In the genomic region with DNA sequence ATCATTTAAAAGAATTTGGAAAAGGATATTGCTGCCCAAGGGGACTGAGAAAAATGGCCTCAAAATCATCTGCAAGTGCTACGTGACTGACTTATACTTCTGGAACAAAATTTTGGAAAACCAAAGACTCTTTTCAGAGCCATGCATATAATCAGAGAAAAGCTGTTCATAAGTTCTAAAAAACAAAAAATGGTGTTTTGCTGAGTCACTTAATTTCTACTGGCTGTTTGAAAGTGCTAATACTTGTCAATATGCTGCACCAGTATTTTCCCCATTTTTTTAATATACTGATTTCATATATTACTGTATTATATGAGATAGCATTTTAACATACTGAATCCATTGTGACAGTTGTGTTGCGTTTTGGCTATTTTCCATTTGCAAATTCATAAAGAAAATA, we compare ENCODE assay signal across 38 cellular contexts.
"Had no signal": no experiment of that assay in that cellular context is flagged by ENCODE, and none has a peak within 500 bp of the region (broad histone marks: within the 10 kb centered on the region; RNA-seq: fewer than 3 reads in every experiment).

No MANE protein-coding gene starts in this region.

- H3K27me3 ChIP-seq: cardiac muscle cell had no signal

- DNase-seq: activated B cell treated with CpG ODN at 0.5 μM for 24 hours; activated CD4-positive, alpha-beta memory T cell treated with anti-CD3 and anti-CD28 coated beads for 36 hours; activated CD4-positive, alpha-beta T cell treated with anti-CD3 and anti-CD28 coated beads for 4 hours; activated CD4-positive, alpha-beta T cell treated with anti-CD3 and anti-CD28 coated beads, Interleukin-2, amount 10 ng/mL, durations not matched to agents 24 days and 14 days; activated CD4-positive, alpha-beta T cell treated with anti-CD3 and anti-CD28 coated beads, Interleukin-2, amount 50 U/mL, for 1 hour; activated CD4-positive, alpha-beta T cell treated with anti-CD3 and anti-CD28 coated beads, Interleukin-2, amount 50 U/mL, for 4 hours; activated CD4-positive, CD25-positive, alpha-beta regulatory T cell treated with anti-CD3 and anti-CD28 coated beads, Interleukin-2, amount 50 U/mL, for 72 hours; activated CD8-positive, alpha-beta memory T cell treated with anti-CD3 and anti-CD28 coated beads, Interleukin-2, amount 50 U/mL, for 4 hours; activated CD8-positive, alpha-beta T cell treated with anti-CD3 and anti-CD28 coated beads for 36 hours; activated effector memory CD4-positive, alpha-beta T cell treated with anti-CD3 and anti-CD28 coated beads, Interleukin-2, amount 50 U/mL, for 16 hours; activated gamma-delta T cell treated with Interleukin-2 at 50 U/mL for 16 hours; activated naive CD4-positive, alpha-beta T cell; activated naive CD4-positive, alpha-beta T cell treated with anti-CD3 and anti-CD28 coated beads for 36 hours; activated naive CD4-positive, alpha-beta T cell treated with anti-CD3 and anti-CD28 coated beads, Interleukin-2, amount 50 U/mL, for 16 hours; activated naive CD8-positive, alpha-beta T cell treated with anti-CD3 and anti-CD28 coated beads for 36 hours; activated T-cell treated with anti-CD3 and anti-CD28 coated beads for 4 hours; activated T-cell treated with anti-CD3 and anti-CD28 coated beads, Interleukin-2, amount 50 U/mL, for 1 hour; activated T-cell treated with anti-CD3 and anti-CD28 coated beads, Interleukin-2, amount 50 U/mL, for 4 hours; activated T-cell treated with anti-CD3 and anti-CD28 coated beads, Interleukin-2, amount 50 U/mL, for 72 hours; adrenal gland; amniotic stem cell; aorta; caudate nucleus; cerebellar nuclear complex; T-helper 1 cell; T-helper 2 cell; T-helper 9 cell had no signal

- H3K9me3 ChIP-seq: adrenal gland had no signal

- ATAC-seq: activated CD8-positive, alpha-beta T cell treated with anti-CD3 and anti-CD28 coated beads for 36 hours; activated naive CD4-positive, alpha-beta T cell treated with anti-CD3 and anti-CD28 coated beads, Interleukin-2, amount 50 U/mL, for 72 hours; activated T-cell treated with anti-CD3 and anti-CD28 coated beads, Interleukin-2, amount 50 U/mL, for 4 hours; activated T-cell treated with anti-CD3 and anti-CD28 coated beads, Interleukin-2, amount 50 U/mL, for 72 hours; activated T-helper 17 cell treated with anti-CD3 and anti-CD28 coated beads, Interleukin-2, amount 50 U/mL, for 72 hours had no signal

- H3K36me3 Mint-ChIP-seq: activated CD4-positive, alpha-beta memory T cell treated with anti-CD3 and anti-CD28 coated beads for 36 hours; activated naive CD4-positive, alpha-beta T cell treated with anti-CD3 and anti-CD28 coated beads, Interleukin-2, amount 50 U/mL, for 72 hours; activated naive CD8-positive, alpha-beta T cell treated with anti-CD3 and anti-CD28 coated beads for 36 hours; brain had no signal

- H3K27ac Mint-ChIP-seq: activated B cell treated with CpG ODN at 0.5 μM for 24 hours; activated CD4-positive, alpha-beta memory T cell treated with anti-CD3 and anti-CD28 coated beads for 36 hours; activated CD4-positive, alpha-beta T cell treated with anti-CD3 and anti-CD28 coated beads, Interleukin-2, amount 10 ng/mL, durations not matched to agents 24 days and 14 days; activated CD8-positive, alpha-beta T cell treated with anti-CD3 and anti-CD28 coated beads for 36 hours; activated naive CD4-positive, alpha-beta T cell treated with anti-CD3 and anti-CD28 coated beads for 36 hours; activated naive CD4-positive, alpha-beta T cell treated with anti-CD3 and anti-CD28 coated beads, Interleukin-2, amount 50 U/mL, for 72 hours; activated naive CD8-positive, alpha-beta T cell treated with anti-CD3 and anti-CD28 coated beads for 36 hours; activated T-cell treated with anti-CD3 and anti-CD28 coated beads, Interleukin-2, amount 50 U/mL, for 72 hours; activated T-helper 1 cell treated with anti-CD3 and anti-CD28 coated beads, Interleukin-12 subunit alpha, Interleukin-12 subunit beta, Interleukin-2, Interleukin-4 antibody, amounts not matched to agents 30 ng/mL and 10 ng/mL and 1 ng/mL, durations not matched to agents 14 hours and 24 hours and 36 hours; activated T-helper 17 cell treated with anti-CD3 and anti-CD28 coated beads, Interleukin-2, amount 50 U/mL, for 72 hours; brain; T-helper 1 cell treated with Interleukin-12 subunit alpha and Interleukin-12 subunit beta and Interleukin-4 antibody, amounts not matched to agents 30 μg/mL and 1 μg/mL, for 36 hours; T-helper 2 cell treated with Interferon-gamma antibody and Interleukin-4, amounts not matched to agents 5 μg/mL and 100 μg/mL, for 36 hours had no signal

- H3K4me3 ChIP-seq: adrenal gland, cardiac muscle cell had no signal

- H3K4me1 ChIP-seq: adrenal gland had no signal

- FAIRE-seq: bronchial epithelial cell, TTC549 had no signal

- H3K4me1 Mint-ChIP-seq: activated B cell treated with CpG ODN at 0.5 μM for 24 hours; activated CD4-positive, alpha-beta T cell treated with anti-CD3 and anti-CD28 coated beads, Interleukin-2, amount 10 ng/mL, durations not matched to agents 24 days and 14 days; activated naive CD8-positive, alpha-beta T cell treated with anti-CD3 and anti-CD28 coated beads for 36 hours; activated T-helper 17 cell treated with anti-CD3 and anti-CD28 coated beads, Interleukin-2, amount 50 U/mL, for 72 hours; brain; central memory CD8-positive, alpha-beta T cell had no signal

- H3K27ac ChIP-seq: adrenal gland, cardiac muscle cell, VCaP had no signal

- H3K9me3 Mint-ChIP-seq: activated B cell treated with CpG ODN at 0.5 μM for 24 hours; activated CD4-positive, alpha-beta memory T cell treated with anti-CD3 and anti-CD28 coated beads for 36 hours; activated CD4-positive, alpha-beta T cell treated with anti-CD3 and anti-CD28 coated beads, Interleukin-2, amount 10 ng/mL, durations not matched to agents 24 days and 14 days; activated CD8-positive, alpha-beta T cell treated with anti-CD3 and anti-CD28 coated beads for 36 hours; activated naive CD4-positive, alpha-beta T cell treated with anti-CD3 and anti-CD28 coated beads for 36 hours; activated naive CD4-positive, alpha-beta T cell treated with anti-CD3 and anti-CD28 coated beads, Interleukin-2, amount 50 U/mL, for 72 hours; activated T-cell treated with anti-CD3 and anti-CD28 coated beads, Interleukin-2, amount 50 U/mL, for 4 hours; activated T-cell treated with anti-CD3 and anti-CD28 coated beads, Interleukin-2, amount 50 U/mL, for 72 hours; activated T-helper 1 cell treated with anti-CD3 and anti-CD28 coated beads, Interleukin-12 subunit alpha, Interleukin-12 subunit beta, Interleukin-2, Interleukin-4 antibody, amounts not matched to agents 30 ng/mL and 10 ng/mL and 1 ng/mL, durations not matched to agents 14 hours and 24 hours and 36 hours; activated T-helper 17 cell treated with anti-CD3 and anti-CD28 coated beads, Interleukin-2, amount 50 U/mL, for 72 hours; central memory CD8-positive, alpha-beta T cell; T-helper 1 cell treated with Interleukin-12 subunit alpha and Interleukin-12 subunit beta and Interleukin-4 antibody, amounts not matched to agents 30 μg/mL and 1 μg/mL, for 36 hours; T-helper 2 cell treated with Interferon-gamma antibody and Interleukin-4, amounts not matched to agents 5 μg/mL and 100 μg/mL, for 36 hours had no signal

- H3K4me3 Mint-ChIP-seq: activated B cell treated with CpG ODN at 0.5 μM for 24 hours; activated CD4-positive, alpha-beta memory T cell treated with anti-CD3 and anti-CD28 coated beads for 36 hours; activated CD4-positive, alpha-beta T cell treated with anti-CD3 and anti-CD28 coated beads, Interleukin-2, amount 10 ng/mL, durations not matched to agents 24 days and 14 days; activated CD8-positive, alpha-beta T cell treated with anti-CD3 and anti-CD28 coated beads for 36 hours; activated naive CD4-positive, alpha-beta T cell treated with anti-CD3 and anti-CD28 coated beads for 36 hours; activated naive CD8-positive, alpha-beta T cell treated with anti-CD3 and anti-CD28 coated beads for 36 hours; activated T-cell treated with anti-CD3 and anti-CD28 coated beads, Interleukin-2, amount 50 U/mL, for 4 hours; activated T-cell treated with anti-CD3 and anti-CD28 coated beads, Interleukin-2, amount 50 U/mL, for 72 hours; activated T-helper 1 cell treated with anti-CD3 and anti-CD28 coated beads, Interleukin-12 subunit alpha, Interleukin-12 subunit beta, Interleukin-2, Interleukin-4 antibody, amounts not matched to agents 30 ng/mL and 10 ng/mL and 1 ng/mL, durations not matched to agents 14 hours and 24 hours and 36 hours; activated T-helper 17 cell treated with anti-CD3 and anti-CD28 coated beads, Interleukin-2, amount 50 U/mL, for 72 hours; brain; central memory CD8-positive, alpha-beta T cell; T-helper 1 cell treated with Interleukin-12 subunit alpha and Interleukin-12 subunit beta and Interleukin-4 antibody, amounts not matched to agents 30 μg/mL and 1 μg/mL, for 36 hours; T-helper 2 cell treated with Interferon-gamma antibody and Interleukin-4, amounts not matched to agents 5 μg/mL and 100 μg/mL, for 36 hours had no signal

- H3K27me3 Mint-ChIP-seq: activated B cell treated with CpG ODN at 0.5 μM for 24 hours; activated CD4-positive, alpha-beta memory T cell treated with anti-CD3 and anti-CD28 coated beads for 36 hours; activated CD4-positive, alpha-beta T cell treated with anti-CD3 and anti-CD28 coated beads, Interleukin-2, amount 10 ng/mL, durations not matched to agents 24 days and 14 days; activated naive CD8-positive, alpha-beta T cell treated with anti-CD3 and anti-CD28 coated beads for 36 hours; activated T-helper 17 cell treated with anti-CD3 and anti-CD28 coated beads, Interleukin-2, amount 50 U/mL, for 72 hours; brain; central memory CD8-positive, alpha-beta T cell had no signal

- H3K36me3 ChIP-seq: adrenal gland, cardiac muscle cell had no signal
